ENCODE assay signal across 8 cellular contexts in the genomic region with DNA sequence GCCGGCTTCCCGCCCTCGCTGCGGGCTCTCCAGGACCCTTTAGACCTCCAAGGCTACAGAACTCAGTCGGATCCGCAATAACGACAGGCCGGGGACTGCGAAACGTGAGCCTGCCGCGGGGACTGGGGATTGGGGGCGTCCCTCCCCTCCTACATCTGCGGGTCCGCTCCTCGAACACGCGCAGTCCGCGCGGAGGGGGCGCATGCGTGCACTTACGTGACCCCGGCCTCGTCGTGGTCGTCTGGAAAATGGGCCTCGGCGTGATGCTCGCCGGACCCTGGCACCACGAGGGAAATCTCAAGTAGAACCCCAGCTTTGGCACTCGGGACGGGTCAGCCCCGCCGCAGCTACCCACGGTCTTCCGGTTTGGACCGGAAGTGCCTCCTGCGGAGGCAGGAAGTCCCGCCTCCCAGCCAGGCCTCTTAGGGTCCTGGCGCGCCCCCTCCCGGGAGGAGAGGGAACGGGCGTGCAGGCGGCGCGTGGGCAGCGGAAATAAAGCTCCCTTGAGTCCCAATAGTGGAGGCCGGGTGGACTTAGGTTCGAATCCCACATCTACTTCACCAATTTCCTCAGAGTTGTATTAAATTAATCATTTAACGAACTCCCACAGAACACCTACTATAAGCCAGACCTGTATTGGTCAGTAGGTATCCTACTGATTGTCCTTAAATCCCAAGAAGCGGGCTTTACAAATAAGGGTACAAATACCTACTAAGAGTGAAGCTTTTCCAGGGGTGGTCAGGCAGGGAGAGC. TPM values are rescaled to one million over a fixed set of nuclear protein-coding genes. Genes with fewer than 3 reads are reported as not detected.
DNase-seq lines count a peak whose midpoint lies in the region; ATAC-seq and TF ChIP-seq lines count a peak whose summit lies in the region.

TSS of gene TAF1C (minus strand) at position 373 of the 753 bp plus-strand sequence. CDS start 2,069 bp downstream, outside the sequence.

- DNase-seq in BJ (ENCODE audit: low read depth) (peak; percentile 64), GM19238 (ENCODE audit: insufficient read length, low spot score) (peak; percentile 99), NCI-H526 (lab: John Stamatoyannopoulos, UW) (peak; percentile 63 to 91), coronary artery (ENCODE audit: low spot score) (peak; percentile 94), left colon (peak; percentile 88 to 96)
- peak; percentile 95 for DNase-seq in activated CD4-positive, alpha-beta T cell treated with anti-CD3 and anti-CD28 coated beads for 48 hours
- peak; percentile 93 for DNase-seq in stimulated activated CD4-positive, alpha-beta T cell treated with anti-CD3 and anti-CD28 coated beads, Interleukin-1b, Interleukin-23, amount 100 ng/mL, for 48 hours

- intact Hi-C loops in left colon (cut with DNase I, micrococcal nuclease): loop anchor here in 1 of 2 donors (10.0 kb wide), 1 partner anchor 102 kb away; no protein-coding TSS in a partner anchor

- H3K27ac ChIP-seq in coronary artery: peak within 1 kb of the TSS; percentile 65 to 80

- TF ChIP-seq CTCF in BJ (IDR thresholded peaks at IDR 0.05; ENCODE audit: insufficient read depth, low read depth, low read length): peak; percentile 97
- TF ChIP-seq CTCF in coronary artery (IDR thresholded peaks at IDR 0.05): peak; percentile 100

- H3K27me3 ChIP-seq in BJ (ENCODE audit: control insufficient read depth, insufficient read depth, low read length): no peaks in the 10 kb centered on the region

- ATAC-seq in HG03442 (IDR thresholded peaks at IDR 0.05; ENCODE audit: unreplicated experiment) (peak; percentile 90), left colon (peak; percentile 99)

- H3K4me3 ChIP-seq in BJ (ENCODE audit: low read depth, low read length) (peak within 1 kb of the TSS; percentile 99), coronary artery (peak within 1 kb of the TSS; percentile 85)

- CTCF ChIA-PET in BJ (lab: Yijun Ruan, JAX): interaction anchor here (0.6 to 4.0 kb wide), 39 partner anchors 9 to 297 kb away, joined by 3 to 60 read pairs (median 5); partner anchors contain the start of genes KCNG4 and MBTPS1

- peaks cover 18% of the 10 kb centered on the region for H3K36me3 ChIP-seq in BJ (ENCODE audit: control insufficient read depth, insufficient read depth, low read length)

- POLR2A ChIA-PET in BJ (lab: Charles Lee): interaction anchor here (0.6 kb wide), 1 partner anchor 45 kb away, joined by 4 read pairs; no protein-coding TSS in a partner anchor

RNA-seq across cellular contexts. Expression of gene TAF1C, which starts in this region (rescaled TPM):
- 12.8 and 23.4 TPM in 2 replicates for polyA plus RNA-seq in BJ (2011; rRNA removed)
- 11.3 and 15.0 TPM in 2 replicates for polyA minus RNA-seq in BJ (2011; rRNA and poly(A)+ RNA removed)
- 10 to 100 TPM; 33.1 to 36.8 TPM for total RNA-seq in left colon

Comparison
In these comparisons a context has a peak if more than half of its experiments do, and no peak if none do; other contexts are left out.
1. Peak in every context shown above with its lines: DNase-seq, ATAC-seq, H3K4me3 ChIP-seq and H3K27ac ChIP-seq.